Comparison of ENCODE assay signal across 32 cellular contexts in the genomic region with DNA sequence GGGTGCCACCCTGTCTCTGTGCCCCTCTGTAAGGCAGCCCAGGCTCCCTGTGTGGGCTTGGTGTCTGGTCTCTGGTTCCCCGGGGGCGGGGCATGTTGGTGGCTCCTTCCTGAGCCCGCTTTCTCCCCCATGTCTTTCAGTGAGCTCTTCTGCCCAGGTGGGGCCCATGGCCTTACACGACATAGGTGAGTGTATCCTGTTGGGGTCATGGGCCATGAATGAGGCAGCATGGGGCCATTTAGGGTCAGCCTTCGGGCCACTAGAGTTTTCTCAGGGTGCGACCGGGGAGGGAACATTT.
DNase-seq lines count a peak whose midpoint lies in the region; ATAC-seq and TF ChIP-seq lines count a peak whose summit lies in the region.
"Had no signal": no experiment of that assay in that cellular context is flagged by ENCODE, and none has a peak within 500 bp of the region (broad histone marks: within the 10 kb centered on the region; RNA-seq: fewer than 3 reads in every experiment).

No MANE protein-coding gene starts in this region.

- H3K36me3 Mint-ChIP-seq in activated naive CD8-positive, alpha-beta T cell treated with anti-CD3 and anti-CD28 coated beads, Interleukin-2, amount 10 ng/mL, durations not matched to agents 7 days and 5 days = no peaks in the 10 kb centered on the region
- no peaks in the 10 kb centered on the region for H3K36me3 Mint-ChIP-seq in activated naive CD8-positive, alpha-beta T cell treated with anti-CD3 and anti-CD28 coated beads, Interleukin-2, amount 50 U/mL, for 24 hours (ENCODE audit: low read depth)
- H3K36me3 Mint-ChIP-seq: activated naive CD4-positive, alpha-beta T cell treated with anti-CD3 and anti-CD28 coated beads, Interleukin-2, amount 10 ng/mL, durations not matched to agents 7 days and 5 days; CD8-positive, alpha-beta T cell; immature natural killer cell had no signal

- peaks cover 5% of the 10 kb centered on the region for H3K9me3 Mint-ChIP-seq in activated naive CD8-positive, alpha-beta T cell treated with anti-CD3 and anti-CD28 coated beads, Interleukin-2, amount 10 ng/mL, durations not matched to agents 7 days and 5 days
- peaks cover 5% of the 10 kb centered on the region for H3K9me3 Mint-ChIP-seq in activated naive CD8-positive, alpha-beta T cell treated with anti-CD3 and anti-CD28 coated beads, Interleukin-2, amount 50 U/mL, for 24 hours
- H3K9me3 Mint-ChIP-seq: stimulated activated naive CD8-positive, alpha-beta T cell treated with anti-CD3 and anti-CD28 coated beads, Interleukin-15, Interleukin-2, amounts not matched to agents 100 ng/mL and 50 ng/mL, for 24 hours had no signal

- TF ChIP-seq EP300 in transverse colon (IDR thresholded peaks at IDR 0.05; ENCODE audit: low read depth) = no peak

- no peak for TF ChIP-seq POLR2A in transverse colon (IDR thresholded peaks at IDR 0.05)

- H3K27ac Mint-ChIP-seq in activated naive CD8-positive, alpha-beta T cell treated with anti-CD3 and anti-CD28 coated beads, Interleukin-2, amount 10 ng/mL, durations not matched to agents 7 days and 5 days = no peak overlapping the region
- H3K27ac Mint-ChIP-seq in activated naive CD8-positive, alpha-beta T cell treated with anti-CD3 and anti-CD28 coated beads, Interleukin-2, amount 50 U/mL, for 24 hours = no peak overlapping the region
- H3K27ac Mint-ChIP-seq: activated naive CD4-positive, alpha-beta T cell treated with anti-CD3 and anti-CD28 coated beads, Interleukin-2, amount 10 ng/mL, durations not matched to agents 7 days and 5 days; CD8-positive, alpha-beta T cell; immature natural killer cell; nephron; stimulated activated naive CD8-positive, alpha-beta T cell treated with anti-CD3 and anti-CD28 coated beads, Interleukin-15, Interleukin-2, amounts not matched to agents 100 ng/mL and 50 ng/mL, for 24 hours had no signal

- H3K36me3 ChIP-seq in lower lobe of right lung (no peaks in the 10 kb centered on the region), transverse colon (no peaks in the 10 kb centered on the region)
- H3K36me3 ChIP-seq: esophagus squamous epithelium had no signal

- no peaks in the 10 kb centered on the region for H3K4me1 Mint-ChIP-seq in activated naive CD8-positive, alpha-beta T cell treated with anti-CD3 and anti-CD28 coated beads, Interleukin-2, amount 10 ng/mL, durations not matched to agents 7 days and 5 days
- H3K4me1 Mint-ChIP-seq in activated naive CD8-positive, alpha-beta T cell treated with anti-CD3 and anti-CD28 coated beads, Interleukin-2, amount 50 U/mL, for 24 hours = no peaks in the 10 kb centered on the region
- H3K4me1 Mint-ChIP-seq: activated naive CD4-positive, alpha-beta T cell treated with anti-CD3 and anti-CD28 coated beads, Interleukin-2, amount 10 ng/mL, durations not matched to agents 7 days and 5 days; immature natural killer cell; nephron had no signal

- H3K27ac ChIP-seq in coronary artery (no peak overlapping the region), lower lobe of right lung (no peak overlapping the region), transverse colon (no peak overlapping the region)
- H3K27ac ChIP-seq: A549, esophagus squamous epithelium, KMS-11 had no signal

- intact Hi-C loops in lower lobe of right lung (cut with DNase I) (no loop called here), transverse colon (cut with DNase I; ENCODE audit: low total_unique reads) (no loop called here)

- H3K4me3 ChIP-seq in coronary artery (no peak overlapping the region), lower lobe of right lung (no peak overlapping the region), transverse colon (no peak overlapping the region)
- H3K4me3 ChIP-seq: A549, esophagus squamous epithelium had no signal

- DNase-seq in activated naive CD8-positive, alpha-beta T cell treated with anti-CD3 and anti-CD28 coated beads, Interleukin-2, amount 10 ng/mL, durations not matched to agents 7 days and 5 days = peak; percentile 3
- DNase-seq in activated naive CD8-positive, alpha-beta T cell treated with anti-CD3 and anti-CD28 coated beads, Interleukin-2, amount 50 U/mL, for 24 hours = no peak
- DNase-seq in coronary artery (ENCODE audit: low spot score) = peak; percentile 60
- DNase-seq in lower lobe of right lung = peak; percentile 20
- DNase-seq in transverse colon = peak; percentile 2
- no peak for DNase-seq in foreskin melanocyte
- DNase-seq in NCI-H748 treated with DMSO at 0.1 percent for 48 hours (lab: John Stamatoyannopoulos, UW) = no peak
- DNase-seq in stimulated activated CD4-positive, alpha-beta T cell treated with anti-CD3 and anti-CD28 coated beads, Interleukin-15, amount 100 ng/mL, for 24 hours = no peak
- DNase-seq: activated CD4-positive, alpha-beta T cell treated with anti-CD3 and anti-CD28 coated beads for 48 hours; activated naive CD4-positive, alpha-beta T cell treated with anti-CD3 and anti-CD28 coated beads, Interleukin-2, amount 10 ng/mL, durations not matched to agents 7 days and 5 days; AML-193; anterior cingulate cortex; caudate nucleus; dermis blood vessel endothelial cell; EL; esophagus squamous epithelium; GOT3; hippocampal formation; immature natural killer cell; MM.1S; NCI-H1417; NCI-H2081 treated with DMSO at 0.1 percent for 48 hours; NCI-H345; NCI-H774; RPMI8226; SK-N-SH had no signal

- in situ Hi-C loops in transverse colon (cut with MboI; ENCODE audit: low pct_ligation_motif_present in 1 of 4, low pct_unique_long_range_greater_than_20kb in 1 of 4, low sequenced_read_pairs in 3 of 4) = no loop called here

- H3K27me3 ChIP-seq in lower lobe of right lung (ENCODE audit: low read depth) (no peaks in the 10 kb centered on the region), transverse colon (no peaks in the 10 kb centered on the region)
- H3K27me3 ChIP-seq: esophagus squamous epithelium had no signal

- no peak overlapping the region for H3K4me3 Mint-ChIP-seq in activated naive CD8-positive, alpha-beta T cell treated with anti-CD3 and anti-CD28 coated beads, Interleukin-2, amount 10 ng/mL, durations not matched to agents 7 days and 5 days
- no peak overlapping the region for H3K4me3 Mint-ChIP-seq in activated naive CD8-positive, alpha-beta T cell treated with anti-CD3 and anti-CD28 coated beads, Interleukin-2, amount 50 U/mL, for 24 hours
- H3K4me3 Mint-ChIP-seq: activated naive CD4-positive, alpha-beta T cell treated with anti-CD3 and anti-CD28 coated beads, Interleukin-2, amount 10 ng/mL, durations not matched to agents 7 days and 5 days; CD8-positive, alpha-beta T cell; immature natural killer cell; nephron; stimulated activated naive CD8-positive, alpha-beta T cell treated with anti-CD3 and anti-CD28 coated beads, Interleukin-15, Interleukin-2, amounts not matched to agents 100 ng/mL and 50 ng/mL, for 24 hours had no signal

- ATAC-seq in activated naive CD8-positive, alpha-beta T cell treated with anti-CD3 and anti-CD28 coated beads, Interleukin-2, amount 10 ng/mL, durations not matched to agents 7 days and 5 days (ENCODE audit: low read depth) = no peak
- ATAC-seq in activated naive CD8-positive, alpha-beta T cell treated with anti-CD3 and anti-CD28 coated beads, Interleukin-2, amount 50 U/mL, for 24 hours = no peak
- ATAC-seq in lower lobe of right lung = no peak
- ATAC-seq: A549; CD8-positive, alpha-beta T cell; left lobe of liver had no signal

- peaks cover 10% of the 10 kb centered on the region for H3K9me3 ChIP-seq in lower lobe of right lung
- H3K9me3 ChIP-seq in transverse colon = peaks cover 6 to 7% of the 10 kb centered on the region in 2 donors
- H3K9me3 ChIP-seq: A549, SK-N-SH had no signal

- no peaks in the 10 kb centered on the region for H3K4me1 ChIP-seq in lower lobe of right lung
- H3K4me1 ChIP-seq in transverse colon = no peaks in the 10 kb centered on the region
- H3K4me1 ChIP-seq: A549, esophagus squamous epithelium had no signal

- no peaks in the 10 kb centered on the region for H3K27me3 Mint-ChIP-seq in activated naive CD8-positive, alpha-beta T cell treated with anti-CD3 and anti-CD28 coated beads, Interleukin-2, amount 10 ng/mL, durations not matched to agents 7 days and 5 days
- no peaks in the 10 kb centered on the region for H3K27me3 Mint-ChIP-seq in activated naive CD8-positive, alpha-beta T cell treated with anti-CD3 and anti-CD28 coated beads, Interleukin-2, amount 50 U/mL, for 24 hours
- H3K27me3 Mint-ChIP-seq: activated naive CD4-positive, alpha-beta T cell treated with anti-CD3 and anti-CD28 coated beads, Interleukin-2, amount 10 ng/mL, durations not matched to agents 7 days and 5 days; stimulated activated naive CD8-positive, alpha-beta T cell treated with anti-CD3 and anti-CD28 coated beads, Interleukin-15, Interleukin-2, amounts not matched to agents 100 ng/mL and 50 ng/mL, for 24 hours had no signal

- 87% methylated on average over 7 of the region's 7 CpGs; no CpG with 5 or more reads in 1 of the 2 donors for WGBS in transverse colon (ENCODE audit: low coverage in 1 of 2), 2 donors

- POLR2A ChIA-PET in activated naive CD8-positive, alpha-beta T cell treated with anti-CD3 and anti-CD28 coated beads, Interleukin-2, amount 10 ng/mL, durations not matched to agents 7 days and 5 days (lab: Charles Lee) = no interaction called here

- TF ChIP-seq CTCF in coronary artery (IDR thresholded peaks at IDR 0.05) (no peak), lower lobe of right lung (IDR thresholded peaks at IDR 0.05) (no peak), transverse colon (IDR thresholded peaks at IDR 0.05) (no peak)

Comparison
In these comparisons a context has a peak if more than half of its experiments do, and no peak if none do; other contexts are left out.
1. DNase-seq: peak in activated naive CD8-positive, alpha-beta T cell treated with anti-CD3 and anti-CD28 coated beads, Interleukin-2, amount 10 ng/mL, durations not matched to agents 7 days and 5 days (single experiment), coronary artery (single experiment), lower lobe of right lung (single experiment) and transverse colon (single experiment); none in activated naive CD8-positive, alpha-beta T cell treated with anti-CD3 and anti-CD28 coated beads, Interleukin-2, amount 50 U/mL, for 24 hours (single experiment), foreskin melanocyte (single experiment), NCI-H748 treated with DMSO at 0.1 percent for 48 hours (single experiment) and stimulated activated CD4-positive, alpha-beta T cell treated with anti-CD3 and anti-CD28 coated beads, Interleukin-15, amount 100 ng/mL, for 24 hours (single experiment).